In the genomic region with DNA sequence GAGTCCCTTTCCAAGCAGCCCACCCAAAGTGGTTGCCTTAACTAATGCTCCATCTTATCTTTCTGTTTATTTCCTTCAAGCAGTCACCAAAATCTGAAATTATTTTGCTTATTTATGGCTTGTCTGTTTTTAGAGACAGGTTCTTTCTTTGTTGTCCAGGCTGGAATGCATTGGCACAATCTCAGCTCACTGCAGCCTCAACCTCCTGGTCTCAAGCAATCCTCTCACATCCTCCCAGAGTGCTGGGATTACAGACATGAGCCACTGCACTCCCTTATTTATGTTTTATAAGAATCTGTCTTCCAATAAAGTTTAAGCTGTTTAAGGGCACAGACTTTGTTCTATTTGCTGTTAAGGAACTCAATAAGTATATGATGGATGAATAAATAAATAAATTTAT, we compare ENCODE assay signal across 23 cellular contexts.
"Had no signal": no experiment of that assay in that cellular context is flagged by ENCODE, and none has a peak within 500 bp of the region (broad histone marks: within the 10 kb centered on the region; RNA-seq: fewer than 3 reads in every experiment).

No MANE protein-coding gene starts in this region.

- H3K27me3 Mint-ChIP-seq: dendritic cell treated with granulocyte-macrophage colony-stimulating factor and Interleukin-4, amounts not matched to agents 40 ng/mL and 50 ng/mL, for 4 days; effector memory CD8-positive, alpha-beta T cell had no signal

- H3K9me3 Mint-ChIP-seq: dendritic cell treated with granulocyte-macrophage colony-stimulating factor and Interleukin-4, amounts not matched to agents 40 ng/mL and 50 ng/mL, for 4 days; endodermal cell had no signal

- H3K4me1 Mint-ChIP-seq: endodermal cell had no signal

- H3K4me1 ChIP-seq: colonic mucosa, esophagus muscularis mucosa, esophagus squamous epithelium, foreskin keratinocyte, gastrocnemius medialis, gastroesophageal sphincter, heart left ventricle, heart right ventricle had no signal

- H3K9me3 ChIP-seq: colonic mucosa, esophagus muscularis mucosa, esophagus squamous epithelium, gastrocnemius medialis, gastroesophageal sphincter, heart left ventricle, heart right ventricle had no signal

- DNase-seq: colonic mucosa; cortex of kidney; dermis blood vessel endothelial cell; effector CD4-positive, alpha-beta T cell; effector CD8-positive, alpha-beta T cell; effector memory CD4-positive, alpha-beta T cell; effector memory CD8-positive, alpha-beta T cell; endodermal cell; erythroblast; esophagus squamous epithelium; foreskin fibroblast; foreskin keratinocyte; foreskin melanocyte; gastrocnemius medialis; glutamatergic neuron; head of caudate nucleus; heart left ventricle; heart right ventricle had no signal

- H3K27ac ChIP-seq: colonic mucosa, coronary artery, epithelial cell of prostate, esophagus muscularis mucosa, esophagus squamous epithelium, foreskin keratinocyte, gastrocnemius medialis, gastroesophageal sphincter, heart left ventricle, heart right ventricle had no signal

- H3K4me3 Mint-ChIP-seq: dendritic cell treated with granulocyte-macrophage colony-stimulating factor and Interleukin-4, amounts not matched to agents 40 ng/mL and 50 ng/mL, for 4 days; effector memory CD8-positive, alpha-beta T cell; endodermal cell had no signal

- H3K4me3 ChIP-seq: colonic mucosa, coronary artery, esophagus muscularis mucosa, esophagus squamous epithelium, gastrocnemius medialis, gastroesophageal sphincter, heart left ventricle, heart right ventricle had no signal

- H3K27ac Mint-ChIP-seq: dendritic cell treated with granulocyte-macrophage colony-stimulating factor and Interleukin-4, amounts not matched to agents 40 ng/mL and 50 ng/mL, for 4 days; effector memory CD8-positive, alpha-beta T cell; endodermal cell had no signal

- H3K36me3 ChIP-seq: colonic mucosa, esophagus muscularis mucosa, esophagus squamous epithelium, gastrocnemius medialis, gastroesophageal sphincter, heart left ventricle, heart right ventricle had no signal

- H3K27me3 ChIP-seq: colonic mucosa, esophagus muscularis mucosa, esophagus squamous epithelium, foreskin keratinocyte, gastrocnemius medialis, gastroesophageal sphincter, heart left ventricle, heart right ventricle had no signal
